ENCODE assay signal across 22 cellular contexts in genomic region chr3:129422897-129423296, GRCh38. TPM values are rescaled to one million over a fixed set of nuclear protein-coding genes. Genes with fewer than 3 reads are reported as not detected.
DNase-seq lines count a peak whose midpoint lies in the region; ATAC-seq, FAIRE-seq and TF ChIP-seq lines count a peak whose summit lies in the region.
"Had no signal": no experiment of that assay in that cellular context is flagged by ENCODE, and none has a peak within 500 bp of the region (broad histone marks: within the 10 kb centered on the region; RNA-seq: fewer than 3 reads in every experiment).

No MANE protein-coding gene starts in this region.

- H3K9me3 Mint-ChIP-seq in nephron progenitor cell: no peaks in the 10 kb centered on the region
- H3K9me3 Mint-ChIP-seq: CD8-positive, alpha-beta T cell; HFFc6 had no signal

- H2BK12ac ChIP-seq in H1 (ENCODE audit: low read depth, low read length): no peak overlapping the region

- no peaks in the 10 kb centered on the region; the same call in 1 of the 2 replicates for H3K23me2 ChIP-seq in H1 (ENCODE audit: low read depth, low read length)

- peaks cover 13% of the 10 kb centered on the region for H3K27me3 Mint-ChIP-seq in nephron progenitor cell (ENCODE audit: low read depth, poor library complexity)

- H3K9me3 ChIP-seq in right cardiac atrium (ENCODE audit: control insufficient read depth, low read length) (no peaks in the 10 kb centered on the region), H1 (ENCODE audit: insufficient read depth in 2 of 2, low read depth in 1 of 2, low read length in 1 of 2) (no peaks in the 10 kb centered on the region), gastroesophageal sphincter (no peaks in the 10 kb centered on the region)
- H3K9me3 ChIP-seq: Caco-2, HAP-1 had no signal

- no peak overlapping the region for H2BK20ac ChIP-seq in H1 (ENCODE audit: low read length)

- no peak overlapping the region for H4K8ac ChIP-seq in H1 (ENCODE audit: extremely low read depth, insufficient read depth, low read length)

- no peak overlapping the region for H2BK5ac ChIP-seq in H1 (ENCODE audit: low read depth, low read length)

- no peak for FAIRE-seq in H1 (lab: Jason Lieb, UNC)
- FAIRE-seq: G401.6, GM12892, GM19239, H54 had no signal

- H3K27ac ChIP-seq in right cardiac atrium (ENCODE audit: low read length) (no peak overlapping the region), C4-2B (peak overlapping the region; percentile 98), H1 (ENCODE audit: low read depth, low read length) (no peak overlapping the region), gastroesophageal sphincter (no peak overlapping the region)
- H3K27ac ChIP-seq: GM23248 had no signal

- H2AFZ ChIP-seq in H1 (ENCODE audit: low read length): no peak overlapping the region

- no peak overlapping the region for H3K23ac ChIP-seq in H1 (ENCODE audit: insufficient read length)

- H2AK5ac ChIP-seq in H1 (ENCODE audit: low read depth, low read length): no peak overlapping the region

- H3K56ac ChIP-seq in H1 (replicated peaks; ENCODE audit: insufficient read length, low read depth, low read length): no peak overlapping the region

- H4K20me1 ChIP-seq in H1 (replicated peaks in 1 of 2; ENCODE audit: control insufficient read depth in 1 of 2, insufficient read depth in 2 of 2, low read length in 2 of 2): peaks cover 0 to 1% of the 10 kb centered on the region in 2 experiments

- TF ChIP-seq EP300 in H1 (IDR thresholded peaks at IDR 0.05; ENCODE audit: borderline replicate concordance in 1 of 2, low read depth in 2 of 2, low read length in 2 of 2) (no peak), gastroesophageal sphincter (IDR thresholded peaks at IDR 0.05) (no peak)

- H3K27ac Mint-ChIP-seq in nephron progenitor cell: peak overlapping the region; percentile 81
- H3K27ac Mint-ChIP-seq: CD4-positive, CD25-positive, alpha-beta regulatory T cell; CD8-positive, alpha-beta T cell; HFFc6 had no signal

- no peak overlapping the region for H4K91ac ChIP-seq in H1 (replicated peaks; ENCODE audit: insufficient read length, low read length)

- no peak for TF ChIP-seq RAD21 in H1 (IDR thresholded peaks at IDR 0.05 in 1 of 2, conservative IDR thresholded peaks at IDR 0.05 in 1 of 2; ENCODE audit: low read depth in 2 of 2, low read length in 2 of 2)

- H3K36me3 Mint-ChIP-seq in nephron progenitor cell (ENCODE audit: low read depth): peaks cover 4% of the 10 kb centered on the region
- H3K36me3 Mint-ChIP-seq: CD8-positive, alpha-beta T cell had no signal

- H3K79me2 ChIP-seq in H1 (ENCODE audit: control insufficient read depth in 1 of 2, insufficient read depth in 2 of 2, low read length in 2 of 2): no peaks in the 10 kb centered on the region

- H3K9ac ChIP-seq in H1 (replicated peaks in 1 of 4; ENCODE audit: extremely low read depth in 1 of 4, low read depth in 3 of 4, low read length in 3 of 4): no peak overlapping the region
- H3K9ac ChIP-seq: GM23248 had no signal

- H3K4me2 ChIP-seq in H1 (ENCODE audit: insufficient read depth in 1 of 2, low read depth in 2 of 2, low read length in 2 of 2): no peak overlapping the region

- H3K4me3 ChIP-seq in right cardiac atrium (ENCODE audit: low read length) (no peak overlapping the region), H1 (ENCODE audit: extremely low read depth in 1 of 4, insufficient read depth in 2 of 4, low read depth in 3 of 4, low read length in 4 of 4) (no peak overlapping the region), gastroesophageal sphincter (no peak overlapping the region)
- H3K4me3 ChIP-seq: GM23248, HAP-1 had no signal

- intact Hi-C loops in cardiac septum (cut with DNase I): no loop called here
- intact Hi-C loops in right cardiac atrium (cut with DNase I): no loop called here

- H2BK120ac ChIP-seq in H1 (replicated peaks; ENCODE audit: low read depth, low read length): no peak overlapping the region

- TF ChIP-seq CTCF in C4-2B (conservative IDR thresholded peaks at IDR 0.05): no peak
- no peak for TF ChIP-seq CTCF in H1 (IDR thresholded peaks at IDR 0.05; ENCODE audit: control extremely low read depth in 1 of 3, insufficient read depth in 1 of 3, low read depth in 1 of 3, low read length in 3 of 3)
- TF ChIP-seq CTCF in nephron progenitor cell (IDR thresholded peaks at IDR 0.05): no peak
- TF ChIP-seq CTCF in gastroesophageal sphincter (IDR thresholded peaks at IDR 0.05): no peak

- no peaks in the 10 kb centered on the region for H3K27me3 ChIP-seq in right cardiac atrium (ENCODE audit: control insufficient read depth, insufficient read depth)
- peaks cover 0 to 10% (median 7%) of the 10 kb centered on the region in 4 experiments; a peak in 4 of 7 replicates for H3K27me3 ChIP-seq in H1 (replicated peaks in 1 of 4; ENCODE audit: control insufficient read depth in 3 of 4, extremely low read depth in 1 of 4, insufficient read depth in 3 of 4, low read length in 3 of 4)
- peaks cover 3% of the 10 kb centered on the region for H3K27me3 ChIP-seq in gastroesophageal sphincter

- CTCF ChIA-PET in H1 (lab: Charles Lee; ENCODE audit: partially characterized antibody): interaction anchor here (0.5 to 2.3 kb wide), 14 partner anchors 9 to 116 kb away, joined by 3 to 8 read pairs (median 4); partner anchors contain the start of genes IFT122 and MBD4

- peak; percentile 39 for DNase-seq in cardiac septum (ENCODE audit: low spot score)
- DNase-seq in right cardiac atrium: no peak
- no peak for DNase-seq in H1 (ENCODE audit: low read depth in 1 of 2, low spot score in 2 of 2)
- DNase-seq in nephron progenitor cell: no peak
- no peak for DNase-seq in GOT3 (lab: John Stamatoyannopoulos, UW)
- DNase-seq: 8988T; C1 segment of cervical spinal cord; Caco-2; CD4-positive, CD25-positive, alpha-beta regulatory T cell; CD8-positive, alpha-beta T cell; DMS153; DND-41; GM23248; HFFc6 had no signal

- no peak overlapping the region for H3K4me3 Mint-ChIP-seq in nephron progenitor cell
- H3K4me3 Mint-ChIP-seq: CD4-positive, CD25-positive, alpha-beta regulatory T cell; CD8-positive, alpha-beta T cell; HFFc6 had no signal

- ATAC-seq in right cardiac atrium: no peak
- no peak for ATAC-seq in GM18867 (IDR thresholded peaks at IDR 0.05; ENCODE audit: unreplicated experiment)
- no peak for ATAC-seq in gastroesophageal sphincter
- ATAC-seq: CD8-positive, alpha-beta T cell had no signal

- no peaks in the 10 kb centered on the region for H3K79me1 ChIP-seq in H1 (ENCODE audit: low read depth, low read length)

- no peak overlapping the region for H3K14ac ChIP-seq in H1 (ENCODE audit: insufficient read length)

- no peak overlapping the region for H3K18ac ChIP-seq in H1 (ENCODE audit: extremely low read depth, low read length)

- H3K36me3 ChIP-seq in H1 (ENCODE audit: control insufficient read depth in 2 of 4, insufficient read depth in 4 of 4, low read length in 3 of 4) (no peaks in the 10 kb centered on the region), gastroesophageal sphincter (no peaks in the 10 kb centered on the region)
- H3K36me3 ChIP-seq: HAP-1 had no signal

- no peak for TF ChIP-seq POLR2A in H1 (IDR thresholded peaks at IDR 0.05; ENCODE audit: control extremely low read depth in 1 of 2, low read depth in 2 of 2, low read length in 2 of 2)
- TF ChIP-seq POLR2A in gastroesophageal sphincter (IDR thresholded peaks at IDR 0.05): no peak

- 0 out of 2 replicates have a peak overlapping the region, but pooled peaks have one; percentile 19 for H2BK15ac ChIP-seq in H1 (ENCODE audit: low read length)

- H4K5ac ChIP-seq in H1 (ENCODE audit: insufficient read length, low read depth, low read length): no peak overlapping the region

- H3K4me1 ChIP-seq in right cardiac atrium (ENCODE audit: control insufficient read depth, insufficient read depth, low read length): peaks cover 2% of the 10 kb centered on the region
- peaks cover 0 to 14% (median 9%) of the 10 kb centered on the region in 4 experiments; a peak in 6 of 7 replicates for H3K4me1 ChIP-seq in H1 (replicated peaks in 1 of 4; ENCODE audit: control insufficient read depth in 3 of 4, insufficient read depth in 4 of 4, low read length in 3 of 4)
- H3K4me1 ChIP-seq in gastroesophageal sphincter: peaks cover 0 to 8% (median under 1%) of the 10 kb centered on the region in 3 donors

- POLR2A ChIA-PET in H1 (lab: Charles Lee; ENCODE audit: partially characterized antibody): interaction anchor here (0.9 to 1.6 kb wide), 4 partner anchors 15 to 79 kb away, joined by 3 to 6 read pairs (median 3); partner anchors contain the start of genes IFT122 and MBD4

- peaks cover 37% of the 10 kb centered on the region for H3K4me1 Mint-ChIP-seq in nephron progenitor cell

- WGBS in right cardiac atrium: 79% methylated on average over 1 of the region's 1 CpG
- 100% methylated on average over 1 of the region's 1 CpG; no CpG with 5 or more reads in 1 of the 2 experiments for WGBS in H1 (ENCODE audit: extremely low coverage in 1 of 2, insufficient coverage in 1 of 2, insufficient read length in 1 of 2, insufficient replicate concordance in 2 of 2, low coverage in 1 of 2, low lambda C conversion rate in 2 of 2, missing lambda C conversion rate in 1 of 2), 2 experiments
- 80 to 88% methylated on average over 1 of the region's 1 CpG for WGBS in gastroesophageal sphincter (ENCODE audit: low coverage in 1 of 2), 2 donors

- no peak overlapping the region for H3K4ac ChIP-seq in H1 (replicated peaks; ENCODE audit: insufficient read length, low read depth, low read length)

RNA-seq across cellular contexts. Expression of gene EFCAB12, which starts 5.5 kb away (rescaled TPM):
- total RNA-seq in cardiac septum: 0.16 TPM
- total RNA-seq in right cardiac atrium: under 1 TPM; 0.34 to 0.72 (median 0.42) TPM
- 0.29 TPM for polyA plus RNA-seq in right cardiac atrium
- 0.75 and 0.99 TPM in 2 replicates for total RNA-seq in H1 (2021; fragmentation: NEBNext Ultra II Directional; extraction: Animal tissue kit (Norgen Biotek cat#: 25700))
- polyA plus RNA-seq in H1 (2011; rRNA removed): 0.60 and 0.71 TPM in 2 replicates
- 0.54 TPM for polyA plus RNA-seq in H1 (2011; cell fraction: cytosol; rRNA removed)
- polyA plus RNA-seq in H1 (2011; cell fraction: nucleus; rRNA removed): 2.1 TPM
- 0.88 to 1.4 TPM (median 1.2 TPM) in 4 replicates for polyA plus RNA-seq in H1 (2012, experiment 1 of 2)
- polyA plus RNA-seq in H1 (2012, experiment 2 of 2): 0.38 TPM
- polyA plus RNA-seq in H1 (2013, experiment 1 of 2): 0.51 TPM
- 0.33 TPM for polyA plus RNA-seq in H1 (2013, experiment 2 of 2)
- polyA minus RNA-seq in H1 (2011; rRNA and poly(A)+ RNA removed): 0.37 and 1.3 TPM in 2 replicates
- polyA minus RNA-seq in H1 (2011; cell fraction: cytosol; rRNA and poly(A)+ RNA removed): not detected
- 0.70 TPM for polyA minus RNA-seq in H1 (2011; cell fraction: nucleus; rRNA and poly(A)+ RNA removed)
- under 1 TPM in 2 of 4 donors, not detected in 2; 0.08 to 0.47 TPM for total RNA-seq in gastroesophageal sphincter
- total RNA-seq: GM23248 had no signal
- polyA plus RNA-seq: GM23248 had no signal

RNA-seq across cellular contexts. Expression of gene MBD4, which starts 16.9 kb away (rescaled TPM):
- 18.2 TPM for total RNA-seq in cardiac septum
- total RNA-seq in right cardiac atrium: 10 to 100 TPM; 25.3 to 52.1 (median 25.7) TPM
- 17.5 TPM for polyA plus RNA-seq in right cardiac atrium
- total RNA-seq in H1 (2021; fragmentation: NEBNext Ultra II Directional; extraction: Animal tissue kit (Norgen Biotek cat#: 25700)): 33.4 and 35.8 TPM in 2 replicates
- 11.1 and 11.2 TPM in 2 replicates for polyA plus RNA-seq in H1 (2011; rRNA removed)
- polyA plus RNA-seq in H1 (2011; cell fraction: cytosol; rRNA removed): 21.5 TPM
- 17.8 TPM for polyA plus RNA-seq in H1 (2011; cell fraction: nucleus; rRNA removed)
- 20.2 to 32.6 TPM (median 22.2 TPM) in 4 replicates for polyA plus RNA-seq in H1 (2012, experiment 1 of 2)
- 2.5 TPM for polyA plus RNA-seq in H1 (2012, experiment 2 of 2)
- 38.1 TPM for polyA plus RNA-seq in H1 (2013, experiment 1 of 2)
- 37.6 TPM for polyA plus RNA-seq in H1 (2013, experiment 2 of 2)
- 19.3 and 20.7 TPM in 2 replicates for polyA minus RNA-seq in H1 (2011; rRNA and poly(A)+ RNA removed)
- 17.2 TPM for polyA minus RNA-seq in H1 (2011; cell fraction: cytosol; rRNA and poly(A)+ RNA removed)
- polyA minus RNA-seq in H1 (2011; cell fraction: nucleus; rRNA and poly(A)+ RNA removed): 46.7 TPM
- 10 to 100 TPM; 11.4 to 38.6 (median 18.8) TPM for total RNA-seq in gastroesophageal sphincter

RNA-seq across cellular contexts. Expression of gene IFT122, which starts 17.1 kb away (rescaled TPM):
- total RNA-seq in cardiac septum (11.0 TPM), right cardiac atrium (10 to 100 TPM; 30.7 to 46.4 (median 35.9) TPM), gastroesophageal sphincter (10 to 100 TPM; 18.1 to 38.3 (median 26.8) TPM)
- polyA plus RNA-seq in right cardiac atrium (17.7 TPM), H1 (2011; rRNA removed) (25.1 and 37.8 TPM in 2 replicates)
- 23.7 and 26.2 TPM in 2 replicates for total RNA-seq in H1 (2021; fragmentation: NEBNext Ultra II Directional; extraction: Animal tissue kit (Norgen Biotek cat#: 25700))
- polyA plus RNA-seq in H1 (2011; cell fraction: cytosol; rRNA removed): 25.4 TPM
- polyA plus RNA-seq in H1 (2011; cell fraction: nucleus; rRNA removed): 83.2 TPM
- polyA plus RNA-seq in H1 (2012, experiment 1 of 2): 24.7 to 27.3 TPM (median 26.7 TPM) in 4 replicates
- 11.7 TPM for polyA plus RNA-seq in H1 (2012, experiment 2 of 2)
- polyA plus RNA-seq in H1 (2013, experiment 1 of 2): 10.8 TPM
- polyA plus RNA-seq in H1 (2013, experiment 2 of 2): 10.7 TPM
- polyA minus RNA-seq in H1 (2011; rRNA and poly(A)+ RNA removed): 51.7 and 59.2 TPM in 2 replicates
- polyA minus RNA-seq in H1 (2011; cell fraction: cytosol; rRNA and poly(A)+ RNA removed): 27.2 TPM
- 50.2 TPM for polyA minus RNA-seq in H1 (2011; cell fraction: nucleus; rRNA and poly(A)+ RNA removed)
